17 cellular contexts compared by ENCODE assay signal in genomic region chr6:83633609-83634008, GRCh38.
A peak's percentile ranks its signal among the peaks of the same experiment; 100 is the strongest.
DNase-seq lines count a peak whose midpoint lies in the region; ATAC-seq, FAIRE-seq and TF ChIP-seq lines count a peak whose summit lies in the region.
"Had no signal": no experiment of that assay in that cellular context is flagged by ENCODE, and none has a peak within 500 bp of the region (broad histone marks: within the 10 kb centered on the region; RNA-seq: fewer than 3 reads in every experiment).

No MANE protein-coding gene starts in this region.

- in situ Hi-C loops in transverse colon (cut with MboI; ENCODE audit: low pct_ligation_motif_present in 1 of 4, low pct_unique_long_range_greater_than_20kb in 1 of 4, low sequenced_read_pairs in 3 of 4): no loop called here

- no peaks in the 10 kb centered on the region for H3K9me3 ChIP-seq in H1 (ENCODE audit: insufficient read depth in 2 of 2, low read depth in 1 of 2, low read length in 1 of 2)
- H3K9me3 ChIP-seq in transverse colon: no peaks in the 10 kb centered on the region
- H3K9me3 ChIP-seq: SJCRH30 had no signal

- TF ChIP-seq CTCF in H1 (IDR thresholded peaks at IDR 0.05; ENCODE audit: control extremely low read depth in 1 of 3, insufficient read depth in 1 of 3, low read depth in 1 of 3, low read length in 3 of 3) (no peak), transverse colon (IDR thresholded peaks at IDR 0.05) (no peak)

- H4K20me1 ChIP-seq in H1 (replicated peaks in 1 of 2; ENCODE audit: control insufficient read depth in 1 of 2, insufficient read depth in 2 of 2, low read length in 2 of 2): no peaks in the 10 kb centered on the region

- H3K14ac ChIP-seq in H1 (ENCODE audit: insufficient read length): no peak overlapping the region

- DNase-seq in NCI-H69 (lab: John Stamatoyannopoulos, UW) (peak; percentile 93), H1 (ENCODE audit: low read depth in 1 of 2, low spot score in 2 of 2) (peak in 1 of 2 experiments; percentile 45), cardiac septum (ENCODE audit: low spot score) (no peak), transverse colon (no peak), mucosa of gallbladder (ENCODE audit: low spot score) (no peak)
- DNase-seq: DMS79 treated with DMSO at 0.1 percent for 48 hours, HFFc6, NCI-H1092 treated with DMSO at 0.1 percent for 48 hours, NCI-H187, NCI-H226, NCI-H524 had no signal

- H3K36me3 ChIP-seq in H1 (ENCODE audit: control insufficient read depth in 2 of 4, insufficient read depth in 4 of 4, low read length in 3 of 4) (no peaks in the 10 kb centered on the region), transverse colon (no peaks in the 10 kb centered on the region)
- H3K36me3 ChIP-seq: SJCRH30 had no signal

- no peak overlapping the region for H2BK5ac ChIP-seq in H1 (ENCODE audit: low read depth, low read length)

- H3K27me3 ChIP-seq in H1 (replicated peaks in 1 of 4; ENCODE audit: control insufficient read depth in 3 of 4, extremely low read depth in 1 of 4, insufficient read depth in 3 of 4, low read length in 3 of 4) (no peaks in the 10 kb centered on the region), transverse colon (no peaks in the 10 kb centered on the region)
- H3K27me3 ChIP-seq: SJCRH30 had no signal

- POLR2A ChIA-PET in H1 (lab: Charles Lee; ENCODE audit: partially characterized antibody): no interaction called here

- H3K79me2 ChIP-seq in H1 (ENCODE audit: control insufficient read depth in 1 of 2, insufficient read depth in 2 of 2, low read length in 2 of 2): no peaks in the 10 kb centered on the region

- no peak overlapping the region for H3K9ac ChIP-seq in H1 (replicated peaks in 1 of 4; ENCODE audit: extremely low read depth in 1 of 4, low read depth in 3 of 4, low read length in 3 of 4)

- H2BK20ac ChIP-seq in H1 (ENCODE audit: low read length): no peak overlapping the region

- CTCF ChIA-PET in H1 (lab: Charles Lee; ENCODE audit: partially characterized antibody): interaction anchor here (0.6 to 3.6 kb wide), 5 partner anchors 18 to 1690 kb away, joined by 3 to 15 read pairs (median 3); partner anchors contain the start of gene CEP162

- H3K79me1 ChIP-seq in H1 (ENCODE audit: low read depth, low read length): no peaks in the 10 kb centered on the region

- H2AK5ac ChIP-seq in H1 (ENCODE audit: low read depth, low read length): no peak overlapping the region

- H4K8ac ChIP-seq in H1 (ENCODE audit: extremely low read depth, insufficient read depth, low read length): no peak overlapping the region

- H3K23me2 ChIP-seq in H1 (ENCODE audit: low read depth, low read length): no peaks in the 10 kb centered on the region

- intact Hi-C loops in cardiac septum (cut with DNase I) (no loop called here), transverse colon (cut with DNase I; ENCODE audit: low total_unique reads) (no loop called here)

- no peak for FAIRE-seq in H1 (lab: Jason Lieb, UNC)
- FAIRE-seq: G401.6, GM19239, H54 had no signal

- H3K4me1 ChIP-seq in H1 (replicated peaks in 1 of 4; ENCODE audit: control insufficient read depth in 3 of 4, insufficient read depth in 4 of 4, low read length in 3 of 4): no peaks in the 10 kb centered on the region
- H3K4me1 ChIP-seq in transverse colon: no peaks in the 10 kb centered on the region

- WGBS in H1 (ENCODE audit: extremely low coverage in 1 of 2, insufficient coverage in 1 of 2, insufficient read length in 1 of 2, insufficient replicate concordance in 2 of 2, low coverage in 1 of 2, low lambda C conversion rate in 2 of 2, missing lambda C conversion rate in 1 of 2), 2 experiments: 82% methylated on average over 4 of the region's 5 CpGs; no CpG with 5 or more reads in 1 of the 2 experiments
- 53 to 90% methylated on average over 2 to 5 of the region's 5 CpGs for WGBS in transverse colon (ENCODE audit: low coverage in 1 of 2), 2 donors

- no peak for TF ChIP-seq RAD21 in H1 (IDR thresholded peaks at IDR 0.05 in 1 of 2, conservative IDR thresholded peaks at IDR 0.05 in 1 of 2; ENCODE audit: low read depth in 2 of 2, low read length in 2 of 2)

- ATAC-seq in GM18867 (IDR thresholded peaks at IDR 0.05; ENCODE audit: unreplicated experiment): peak; percentile 26
- no peak for ATAC-seq in GM21381 (IDR thresholded peaks at IDR 0.05; ENCODE audit: unreplicated experiment)

- H4K5ac ChIP-seq in H1 (ENCODE audit: insufficient read length, low read depth, low read length): no peak overlapping the region

- TF ChIP-seq EP300 in H1 (IDR thresholded peaks at IDR 0.05; ENCODE audit: borderline replicate concordance in 1 of 2, low read depth in 2 of 2, low read length in 2 of 2) (no peak), transverse colon (IDR thresholded peaks at IDR 0.05; ENCODE audit: low read depth) (no peak)

- peak overlapping the region in 1 of 2 experiments; percentile 21; a peak in 2 of 4 replicates for H3K4me2 ChIP-seq in H1 (ENCODE audit: insufficient read depth in 1 of 2, low read depth in 2 of 2, low read length in 2 of 2)

- H3K4me3 ChIP-seq in H1 (ENCODE audit: extremely low read depth in 1 of 4, insufficient read depth in 2 of 4, low read depth in 3 of 4, low read length in 4 of 4) (no peak overlapping the region), transverse colon (no peak overlapping the region)
- H3K4me3 ChIP-seq: SJCRH30 had no signal

- H4K91ac ChIP-seq in H1 (replicated peaks; ENCODE audit: insufficient read length, low read length): no peak overlapping the region

- H3K27ac ChIP-seq in H1 (ENCODE audit: low read depth, low read length): no peak overlapping the region
- H3K27ac ChIP-seq in transverse colon: no peak overlapping the region
- H3K27ac ChIP-seq: SJCRH30 had no signal

- H2BK15ac ChIP-seq in H1 (ENCODE audit: low read length): no peak overlapping the region

- no peak overlapping the region for H3K23ac ChIP-seq in H1 (ENCODE audit: insufficient read length)

- H2AFZ ChIP-seq in H1 (ENCODE audit: low read length): peak overlapping the region; percentile 78; the same call in 1 of the 2 replicates

- H3K4ac ChIP-seq in H1 (replicated peaks; ENCODE audit: insufficient read length, low read depth, low read length): no peak overlapping the region

- H2BK120ac ChIP-seq in H1 (replicated peaks; ENCODE audit: low read depth, low read length): no peak overlapping the region

- no peak overlapping the region for H2BK12ac ChIP-seq in H1 (ENCODE audit: low read depth, low read length)

- TF ChIP-seq POLR2A in H1 (IDR thresholded peaks at IDR 0.05; ENCODE audit: control extremely low read depth in 1 of 2, low read depth in 2 of 2, low read length in 2 of 2) (no peak), transverse colon (IDR thresholded peaks at IDR 0.05) (no peak)

- no peak overlapping the region for H3K18ac ChIP-seq in H1 (ENCODE audit: extremely low read depth, low read length)

- no peak overlapping the region for H3K56ac ChIP-seq in H1 (replicated peaks; ENCODE audit: insufficient read length, low read depth, low read length)

TF ChIP-seq in H1, 55 proteins besides CTCF, POLR2A, EP300 and RAD21:
- TF ChIP-seq CBX5 (IDR thresholded peaks at IDR 0.05; ENCODE audit: low read depth, low read length): no peak
